8 cellular contexts compared by ENCODE assay signal in genomic region chr6:108874470-108875160, GRCh38. TPM values are rescaled to one million over a fixed set of nuclear protein-coding genes. Genes with fewer than 3 reads are reported as not detected.
DNase-seq lines count a peak whose midpoint lies in the region; ATAC-seq and TF ChIP-seq lines count a peak whose summit lies in the region.

No MANE protein-coding gene starts in this region.

- POLR2A ChIA-PET in T-cell (lab: Charles Lee), result interaction anchor here in 1 of 2 donors (0.5 kb wide), 1 partner anchor 176 kb away, joined by 3 read pairs; no protein-coding TSS in a partner anchor

- H3K4me1 ChIP-seq in endodermal cell (ENCODE audit: control insufficient read depth, insufficient read depth, low read length), result peaks cover 10% of the 10 kb centered on the region

- peaks cover 41 to 54% (median 49%) of the 10 kb centered on the region in 3 donors for H3K4me1 Mint-ChIP-seq in T-cell
- H3K4me1 Mint-ChIP-seq in dendritic cell treated with granulocyte-macrophage colony-stimulating factor and Interleukin-4, amounts not matched to agents 40 ng/mL and 50 ng/mL, for 4 days (ENCODE audit: low read depth), result peaks cover 45% of the 10 kb centered on the region
- H3K4me1 Mint-ChIP-seq in endodermal cell, result peaks cover 11% of the 10 kb centered on the region

- intact Hi-C loops in dendritic cell treated with granulocyte-macrophage colony-stimulating factor and Interleukin-4, amounts not matched to agents 40 ng/mL and 50 ng/mL, for 4 days (cut with micrococcal nuclease), result loop anchor here (2.0 to 5.0 kb wide), 2 partner anchors 14 to 37 kb away; no protein-coding TSS in a partner anchor

- H3K4me3 Mint-ChIP-seq in T-cell, result peak overlapping the region; percentile 4 to 68 (median 50)
- H3K4me3 Mint-ChIP-seq in dendritic cell treated with granulocyte-macrophage colony-stimulating factor and Interleukin-4, amounts not matched to agents 40 ng/mL and 50 ng/mL, for 4 days, result peak overlapping the region; percentile 24
- H3K4me3 Mint-ChIP-seq in endodermal cell, result no peak overlapping the region

- H3K27me3 Mint-ChIP-seq in T-cell (no peaks in the 10 kb centered on the region), endodermal cell (ENCODE audit: insufficient read depth) (no peaks in the 10 kb centered on the region)
- H3K27me3 Mint-ChIP-seq in dendritic cell treated with granulocyte-macrophage colony-stimulating factor and Interleukin-4, amounts not matched to agents 40 ng/mL and 50 ng/mL, for 4 days, result peaks cover 40% of the 10 kb centered on the region

- 93 to 95% methylated on average over 2 to 5 of the region's 5 CpGs for WGBS in endodermal cell (ENCODE audit: insufficient coverage in 1 of 2, insufficient read length in 1 of 2), 2 experiments

- H3K4me3 ChIP-seq in endodermal cell (ENCODE audit: low read length), result no peak overlapping the region

- DNase-seq in T-cell (peak in 13 of 34 experiments; percentile 2 to 30 (median 12)), endodermal cell (no peak), glomerular visceral epithelial cell (ENCODE audit: extremely low spot score) (no peak), C1 segment of cervical spinal cord (lab: John Stamatoyannopoulos, UW) (no peak)
- DNase-seq in stimulated activated CD4-positive, alpha-beta T cell treated with anti-CD3 and anti-CD28 coated beads, Interleukin-2, amount 100 ng/mL, for 4 hours (ENCODE audit: low read depth), result peak; percentile 33

- no peak for TF ChIP-seq CTCF in endodermal cell (conservative IDR thresholded peaks at IDR 0.05)

- CTCF ChIA-PET in T-cell (lab: Charles Lee), result interaction anchor here in 1 of 2 donors (0.7 to 1.3 kb wide), 2 partner anchors 26 to 102 kb away, joined by 4 read pairs; partner anchors contain the start of gene ARMC2

- H3K36me3 ChIP-seq in endodermal cell (ENCODE audit: control insufficient read depth, insufficient read depth, low read length), result no peaks in the 10 kb centered on the region

- H3K36me3 Mint-ChIP-seq in T-cell (peaks cover 55% of the 10 kb centered on the region), endodermal cell (ENCODE audit: low read depth) (peaks cover 10% of the 10 kb centered on the region)
- peaks cover 32% of the 10 kb centered on the region for H3K36me3 Mint-ChIP-seq in dendritic cell treated with granulocyte-macrophage colony-stimulating factor and Interleukin-4, amounts not matched to agents 40 ng/mL and 50 ng/mL, for 4 days (ENCODE audit: low read depth)

- no peaks in the 10 kb centered on the region for H3K27me3 ChIP-seq in endodermal cell (ENCODE audit: control insufficient read depth, insufficient read depth, low read length, poor library complexity, severe bottlenecking)

- no peak overlapping the region for H3K9ac ChIP-seq in endodermal cell (ENCODE audit: extremely low read depth, low read length, poor library complexity, severe bottlenecking)

- peak overlapping the region; percentile 85 to 89 for H3K27ac Mint-ChIP-seq in T-cell
- H3K27ac Mint-ChIP-seq in dendritic cell treated with granulocyte-macrophage colony-stimulating factor and Interleukin-4, amounts not matched to agents 40 ng/mL and 50 ng/mL, for 4 days, result peak overlapping the region; percentile 67
- no peak overlapping the region for H3K27ac Mint-ChIP-seq in endodermal cell

- ATAC-seq in GM18861 (IDR thresholded peaks at IDR 0.05; ENCODE audit: unreplicated experiment) (peak; percentile 87), HG02884 (IDR thresholded peaks at IDR 0.05; ENCODE audit: unreplicated experiment) (peak; percentile 79), T-cell (replicated peaks in 1 of 4) (peak; percentile 52 to 67 (median 60))

- peaks cover 6% of the 10 kb centered on the region for H3K9me3 ChIP-seq in endodermal cell (ENCODE audit: control insufficient read depth, low read length)

- H3K9me3 Mint-ChIP-seq in T-cell (peaks cover 0 to 4% (median 0%) of the 10 kb centered on the region in 3 donors), endodermal cell (no peaks in the 10 kb centered on the region)
- peaks cover 12% of the 10 kb centered on the region for H3K9me3 Mint-ChIP-seq in dendritic cell treated with granulocyte-macrophage colony-stimulating factor and Interleukin-4, amounts not matched to agents 40 ng/mL and 50 ng/mL, for 4 days

- no peak overlapping the region for H3K27ac ChIP-seq in endodermal cell (ENCODE audit: low read depth, low read length)

RNA-seq across cellular contexts. Expression of gene ARMC2, which starts 26.4 kb away (rescaled TPM):
- total RNA-seq in T-cell (1 to 10 TPM; 6.4 to 10.0 (median 8.1) TPM), endodermal cell (1 to 10 TPM; 7.1 to 8.3 TPM)
- 10.6 TPM for polyA plus RNA-seq in endodermal cell (2013, experiment 1 of 2)
- polyA plus RNA-seq in endodermal cell (2013, experiment 2 of 2), result 9.4 TPM
